Comparison of ENCODE assay signal across 8 cellular contexts in the genomic region with DNA sequence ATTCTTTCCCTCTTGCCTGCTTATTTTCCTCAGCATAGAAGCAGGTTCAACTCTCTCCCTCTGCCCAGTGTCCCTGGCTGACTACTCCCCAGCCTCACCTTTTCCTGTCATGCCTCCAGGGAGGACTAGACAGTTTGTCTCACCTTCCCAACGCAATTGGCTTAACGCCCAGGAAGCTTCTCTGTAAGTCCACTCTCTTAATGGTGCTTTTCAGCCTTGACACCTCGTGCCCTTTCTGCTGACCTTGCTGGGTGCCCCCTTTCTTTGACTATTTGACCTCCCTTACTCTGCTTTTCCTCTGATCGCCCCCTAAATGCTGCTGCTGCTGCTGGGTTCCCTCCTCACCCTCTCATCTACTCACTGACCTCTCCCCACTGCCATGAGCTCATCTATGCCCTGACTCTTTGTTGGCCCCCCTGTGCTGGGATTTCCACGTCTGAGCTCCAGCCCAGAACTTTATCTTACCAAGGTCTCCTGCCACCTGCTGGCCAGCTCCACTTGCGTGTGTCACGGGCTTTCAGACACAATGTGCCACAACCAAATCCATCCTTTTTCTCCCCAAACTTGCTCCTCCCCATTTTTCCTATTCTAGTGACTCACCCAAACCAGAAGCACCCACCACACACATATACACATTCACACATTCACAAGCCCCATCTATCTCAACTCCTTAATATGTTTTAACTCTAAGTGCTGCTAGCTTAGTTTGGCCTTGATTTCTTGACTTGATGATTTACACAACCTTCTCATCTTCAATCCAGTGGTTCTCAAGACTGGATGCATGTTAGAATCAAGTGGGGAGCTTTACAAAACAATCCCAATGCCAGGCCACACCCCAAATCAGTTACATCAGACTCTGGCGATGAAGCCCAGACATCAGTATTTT. TPM values are rescaled to one million over a fixed set of nuclear protein-coding genes. Genes with fewer than 3 reads are reported as not detected.
A peak's percentile ranks its signal among the peaks of the same experiment; 100 is the strongest.
DNase-seq lines count a peak whose midpoint lies in the region; ATAC-seq, FAIRE-seq and TF ChIP-seq lines count a peak whose summit lies in the region.

No MANE protein-coding gene starts in this region.

- H3K9me3 ChIP-seq in OCI-LY3 (ENCODE audit: insufficient read depth, low read length) = no peaks in the 10 kb centered on the region

- H3K27ac Mint-ChIP-seq in activated T-helper 2 cell treated with anti-CD3 and anti-CD28 coated beads, Interferon-gamma antibody, Interleukin-2, Interleukin-4, amounts not matched to agents 10 μg/mL and 5 μg/mL and 100 μg/mL, durations not matched to agents 14 hours and 24 hours and 36 hours = peak overlapping the region; percentile 0

- peak; percentile 49 for ATAC-seq in sciatic nerve

- POLR2A ChIA-PET in AG04449 (lab: Yijun Ruan, JAX) = no interaction called here

- FAIRE-seq in GM18507 (lab: Jason Lieb, UNC) = peak; percentile 78

- H3K4me2 ChIP-seq in OCI-LY3 (ENCODE audit: low read length) = peak overlapping the region; percentile 48

- H3K36me3 ChIP-seq in OCI-LY3 (replicated peaks; ENCODE audit: low read depth, low read length) = no peaks in the 10 kb centered on the region

- H3K4me1 ChIP-seq in OCI-LY3 (ENCODE audit: low read length) = peaks cover 3% of the 10 kb centered on the region; the same call in 1 of the 2 replicates

- no peak overlapping the region for H3K27ac ChIP-seq in OCI-LY3 (ENCODE audit: low read length)

- H3K27me3 Mint-ChIP-seq in activated T-helper 2 cell treated with anti-CD3 and anti-CD28 coated beads, Interferon-gamma antibody, Interleukin-2, Interleukin-4, amounts not matched to agents 10 μg/mL and 5 μg/mL and 100 μg/mL, durations not matched to agents 14 hours and 24 hours and 36 hours (ENCODE audit: low read depth) = peaks cover 16% of the 10 kb centered on the region

- no peaks in the 10 kb centered on the region for H3K36me3 Mint-ChIP-seq in activated T-helper 2 cell treated with anti-CD3 and anti-CD28 coated beads, Interferon-gamma antibody, Interleukin-2, Interleukin-4, amounts not matched to agents 10 μg/mL and 5 μg/mL and 100 μg/mL, durations not matched to agents 14 hours and 24 hours and 36 hours (ENCODE audit: low read depth)

- TF ChIP-seq CTCF in AG04449 (IDR thresholded peaks at IDR 0.05; ENCODE audit: insufficient read depth, low read length, missing control alignments) = peak; percentile 79
- peak; percentile 90 for TF ChIP-seq CTCF in OCI-LY3 (IDR thresholded peaks at IDR 0.05; ENCODE audit: low read depth, low read length)

- H3K79me2 ChIP-seq in OCI-LY3 (ENCODE audit: low read length) = no peaks in the 10 kb centered on the region

- H3K4me3 Mint-ChIP-seq in activated T-helper 2 cell treated with anti-CD3 and anti-CD28 coated beads, Interferon-gamma antibody, Interleukin-2, Interleukin-4, amounts not matched to agents 10 μg/mL and 5 μg/mL and 100 μg/mL, durations not matched to agents 14 hours and 24 hours and 36 hours (ENCODE audit: low read depth) = no peak overlapping the region

- H3K9ac ChIP-seq in OCI-LY3 (ENCODE audit: low read length) = no peak overlapping the region

- intact Hi-C loops in activated T-helper 2 cell treated with anti-CD3 and anti-CD28 coated beads, Interferon-gamma antibody, Interleukin-2, Interleukin-4, amounts not matched to agents 10 μg/mL and 5 μg/mL and 100 μg/mL, durations not matched to agents 14 hours and 24 hours and 36 hours (cut with micrococcal nuclease) = no loop called here
- intact Hi-C loops in sciatic nerve (cut with DNase I) = no loop called here

- H3K4me3 ChIP-seq in AG04449 (ENCODE audit: low read depth, low read length) (no peak overlapping the region), OCI-LY3 (ENCODE audit: low read length) (no peak overlapping the region)

- no peaks in the 10 kb centered on the region for H3K9me3 Mint-ChIP-seq in activated T-helper 2 cell treated with anti-CD3 and anti-CD28 coated beads, Interferon-gamma antibody, Interleukin-2, Interleukin-4, amounts not matched to agents 10 μg/mL and 5 μg/mL and 100 μg/mL, durations not matched to agents 14 hours and 24 hours and 36 hours

- no peaks in the 10 kb centered on the region for H4K20me1 ChIP-seq in OCI-LY3 (ENCODE audit: insufficient read depth, low read length)

- CTCF ChIA-PET in AG04449 (lab: Yijun Ruan, JAX) = interaction anchor here (0.6 to 5.7 kb wide), 32 partner anchors 11 to 525 kb away, joined by 3 to 114 read pairs (median 4); partner anchors contain the start of genes TUBGCP4 and ZSCAN29

- H2AFZ ChIP-seq in OCI-LY3 (ENCODE audit: low read depth, low read length) = peak overlapping the region; percentile 60; the same call in 1 of the 2 replicates

- DNase-seq in AG04449 (ENCODE audit: low read depth, low spot score) (no peak), GM18507 (ENCODE audit: extremely low spot score, insufficient read length, low read depth) (no peak), globus pallidus (ENCODE audit: low spot score) (peak; percentile 11), sciatic nerve (ENCODE audit: low spot score) (peak; percentile 70), NCI-H510A (lab: John Stamatoyannopoulos, UW) (no peak), NCI-H1105 treated with DMSO at 0.1 percent for 48 hours (lab: John Stamatoyannopoulos, UW) (no peak)
- peak; percentile 21 for DNase-seq in activated T-helper 2 cell treated with anti-CD3 and anti-CD28 coated beads, Interferon-gamma antibody, Interleukin-2, Interleukin-4, amounts not matched to agents 10 μg/mL and 5 μg/mL and 100 μg/mL, durations not matched to agents 14 hours and 24 hours and 36 hours (ENCODE audit: low spot score)

- peaks cover 10% of the 10 kb centered on the region; the same call in 1 of the 2 replicates for H3K27me3 ChIP-seq in OCI-LY3 (ENCODE audit: low read depth, low read length)

- peaks cover 4% of the 10 kb centered on the region for H3K4me1 Mint-ChIP-seq in activated T-helper 2 cell treated with anti-CD3 and anti-CD28 coated beads, Interferon-gamma antibody, Interleukin-2, Interleukin-4, amounts not matched to agents 10 μg/mL and 5 μg/mL and 100 μg/mL, durations not matched to agents 14 hours and 24 hours and 36 hours (ENCODE audit: low read depth)

RNA-seq across cellular contexts. Expression of gene EPB42, which starts 16.6 kb away (rescaled TPM):
- not detected in 2 replicates for total RNA-seq in activated T-helper 2 cell treated with anti-CD3 and anti-CD28 coated beads, Interferon-gamma antibody, Interleukin-2, Interleukin-4, amounts not matched to agents 10 μg/mL and 5 μg/mL and 100 μg/mL, durations not matched to agents 14 hours and 24 hours and 36 hours
- 4.5 TPM for total RNA-seq in sciatic nerve

RNA-seq across cellular contexts. Expression of gene CCNDBP1, which starts 19.1 kb away (rescaled TPM):
- 62.9 and 68.1 TPM in 2 replicates for total RNA-seq in activated T-helper 2 cell treated with anti-CD3 and anti-CD28 coated beads, Interferon-gamma antibody, Interleukin-2, Interleukin-4, amounts not matched to agents 10 μg/mL and 5 μg/mL and 100 μg/mL, durations not matched to agents 14 hours and 24 hours and 36 hours
- total RNA-seq in sciatic nerve = 68.6 TPM

Comparison
In these comparisons a context has a peak if more than half of its experiments do, and no peak if none do; other contexts are left out.
1. DNase-seq: peak in activated T-helper 2 cell treated with anti-CD3 and anti-CD28 coated beads, Interferon-gamma antibody, Interleukin-2, Interleukin-4, amounts not matched to agents 10 μg/mL and 5 μg/mL and 100 μg/mL, durations not matched to agents 14 hours and 24 hours and 36 hours (single experiment), globus pallidus (single experiment) and sciatic nerve (single experiment); none in AG04449 (single experiment), GM18507 (single experiment), NCI-H510A (single experiment) and NCI-H1105 treated with DMSO at 0.1 percent for 48 hours (single experiment).